ENCODE assay signal across 14 cellular contexts in the genomic region with DNA sequence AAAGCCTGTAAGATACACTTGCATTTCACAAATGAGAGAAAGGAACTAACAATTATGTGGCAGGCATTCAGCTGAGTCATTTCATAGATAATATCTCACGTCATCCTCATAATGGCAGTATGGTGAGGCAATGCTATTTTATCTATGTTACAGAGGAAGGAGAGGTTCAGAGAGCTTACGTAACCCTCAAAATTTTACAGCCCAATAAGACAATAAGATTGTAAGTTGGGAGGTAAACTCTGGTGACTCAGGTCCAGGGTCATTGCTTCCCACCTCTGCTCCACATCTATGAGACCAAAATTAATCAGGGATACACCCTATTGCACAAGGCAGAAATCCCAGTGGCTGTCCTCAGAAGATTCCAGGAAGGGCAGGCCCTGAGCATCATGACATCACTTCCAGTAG.
DNase-seq lines count a peak whose midpoint lies in the region; ATAC-seq and TF ChIP-seq lines count a peak whose summit lies in the region.
"Had no signal": no experiment of that assay in that cellular context is flagged by ENCODE, and none has a peak within 500 bp of the region (broad histone marks: within the 10 kb centered on the region; RNA-seq: fewer than 3 reads in every experiment).

No MANE protein-coding gene starts in this region.

- H3K4me3 ChIP-seq in fibroblast of villous mesenchyme (ENCODE audit: low read depth, low read length): no peak overlapping the region
- H3K4me3 ChIP-seq: skin epidermis had no signal

- H3K36me3 Mint-ChIP-seq in type B pancreatic cell: no peaks in the 10 kb centered on the region
- H3K36me3 Mint-ChIP-seq: brain had no signal

- peaks cover 5% of the 10 kb centered on the region for H3K9me3 Mint-ChIP-seq in type B pancreatic cell

- H3K27me3 Mint-ChIP-seq in type B pancreatic cell: peaks cover 11% of the 10 kb centered on the region

- H3K4me1 Mint-ChIP-seq in type B pancreatic cell (ENCODE audit: unreplicated experiment): peaks cover 19% of the 10 kb centered on the region

- H3K27ac Mint-ChIP-seq in type B pancreatic cell: peak overlapping the region; percentile 72
- H3K27ac Mint-ChIP-seq: brain had no signal

- TF ChIP-seq CTCF in fibroblast of villous mesenchyme (IDR thresholded peaks at IDR 0.05; ENCODE audit: insufficient read depth, low read depth, low read length): no peak
- TF ChIP-seq CTCF in type B pancreatic cell (conservative IDR thresholded peaks at IDR 0.05): no peak

- ATAC-seq in SK-N-SH treated with all-trans-retinoic acid at 6 μM for 48 hours (peak; percentile 88), HG02970 (IDR thresholded peaks at IDR 0.05; ENCODE audit: low FRiP score, unreplicated experiment) (no peak)
- ATAC-seq: HepG2 had no signal

- no peak overlapping the region for H3K4me3 Mint-ChIP-seq in type B pancreatic cell
- H3K4me3 Mint-ChIP-seq: brain had no signal

- DNase-seq in SKM-1 treated with dmso at 0.1 percent for 144 hours (lab: John Stamatoyannopoulos, UW; ENCODE audit: unreplicated experiment) (peak; percentile 58), SKM-1 (lab: John Stamatoyannopoulos, UW; ENCODE audit: unreplicated experiment) (no peak), fibroblast of villous mesenchyme (ENCODE audit: low read depth) (peak; percentile 86), type B pancreatic cell (ENCODE audit: extremely low spot score, unreplicated experiment) (no peak), SHP77 (lab: John Stamatoyannopoulos, UW) (no peak), NCI-H2171 (lab: John Stamatoyannopoulos, UW) (no peak)
- DNase-seq: hippocampal formation, NCI-H2227 treated with DMSO at 0.1 percent for 48 hours, T-helper 1 cell had no signal

TF ChIP-seq in SK-N-SH treated with all-trans-retinoic acid at 6 μM for 48 hours, 23 proteins besides CTCF, POLR2A, EP300 and RAD21:
- TF ChIP-seq PATZ1 (CRISPR knock-in tag; IDR thresholded peaks at IDR 0.05; ENCODE audit: borderline replicate concordance) (no peak), ZFP3 (CRISPR knock-in tag; IDR thresholded peaks at IDR 0.05) (peak; percentile 42; the same call in 1 of the 2 replicates), ESRRG (CRISPR knock-in tag; IDR thresholded peaks at IDR 0.05) (no peak), ISL1 (CRISPR knock-in tag; IDR thresholded peaks at IDR 0.05) (peak; percentile 76)
- TF ChIP-seq, protein P1, sequence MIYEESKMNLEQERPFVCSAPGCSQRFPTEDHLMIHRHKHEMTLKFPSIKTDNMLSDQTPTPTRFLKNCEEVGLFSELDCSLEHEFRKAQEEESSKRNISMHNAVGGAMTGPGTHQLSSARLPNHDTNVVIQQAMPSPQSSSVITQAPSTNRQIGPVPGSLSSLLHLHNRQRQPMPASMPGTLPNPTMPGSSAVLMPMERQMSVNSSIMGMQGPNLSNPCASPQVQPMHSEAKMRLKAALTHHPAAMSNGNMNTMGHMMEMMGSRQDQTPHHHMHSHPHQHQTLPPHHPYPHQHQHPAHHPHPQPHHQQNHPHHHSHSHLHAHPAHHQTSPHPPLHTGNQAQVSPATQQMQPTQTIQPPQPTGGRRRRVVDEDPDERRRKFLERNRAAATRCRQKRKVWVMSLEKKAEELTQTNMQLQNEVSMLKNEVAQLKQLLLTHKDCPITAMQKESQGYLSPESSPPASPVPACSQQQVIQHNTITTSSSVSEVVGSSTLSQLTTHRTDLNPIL (CRISPR knock-in tag; IDR thresholded peaks at IDR 0.05; ENCODE audit: low read depth): peak; percentile 88

Comparison
In these comparisons a context has a peak if more than half of its experiments do, and no peak if none do; other contexts are left out.
1. DNase-seq: peak in SKM-1 treated with dmso at 0.1 percent for 144 hours (single experiment) and fibroblast of villous mesenchyme (single experiment); none in SKM-1 (single experiment), type B pancreatic cell (single experiment), SHP77 (0 of 2) and NCI-H2171 (single experiment).